25 cellular contexts compared by ENCODE assay signal in the genomic region with DNA sequence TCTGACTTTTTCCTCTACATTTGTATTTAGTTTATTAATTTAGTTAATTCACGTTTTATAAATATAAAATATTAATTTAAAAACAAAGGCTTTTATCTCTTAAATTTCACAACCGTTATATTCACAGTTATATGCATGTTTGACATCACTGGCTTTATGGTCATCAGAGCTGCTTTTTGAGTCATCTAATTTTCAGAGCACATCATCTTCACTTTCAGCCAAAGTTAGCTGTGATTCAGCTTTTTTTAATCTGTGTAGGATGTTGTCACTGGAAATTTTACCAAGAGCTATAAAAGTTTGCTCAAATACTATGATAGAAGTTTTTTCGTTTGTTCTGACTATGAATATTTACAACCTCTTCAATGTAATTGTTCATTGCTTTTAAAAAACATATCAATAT. TPM values are rescaled to one million over a fixed set of nuclear protein-coding genes. Genes with fewer than 3 reads are reported as not detected.
DNase-seq lines count a peak whose midpoint lies in the region; ATAC-seq and TF ChIP-seq lines count a peak whose summit lies in the region.
"Had no signal": no experiment of that assay in that cellular context is flagged by ENCODE, and none has a peak within 500 bp of the region (broad histone marks: within the 10 kb centered on the region; RNA-seq: fewer than 3 reads in every experiment).

No MANE protein-coding gene starts in this region.

- no peak for TF ChIP-seq CTCF in foreskin fibroblast (IDR thresholded peaks at IDR 0.05; ENCODE audit: low read depth, low read length)
- TF ChIP-seq CTCF in coronary artery (IDR thresholded peaks at IDR 0.05) = no peak
- TF ChIP-seq CTCF in upper lobe of left lung (IDR thresholded peaks at IDR 0.05) = no peak

- H3K27ac ChIP-seq in coronary artery (peak overlapping the region in 1 of 2 donors; percentile 19), upper lobe of left lung (no peak overlapping the region)
- H3K27ac ChIP-seq: hepatocyte, pancreas, right lobe of liver, VCaP had no signal

- H3K27ac Mint-ChIP-seq in activated T-helper 17 cell treated with anti-CD3 and anti-CD28 coated beads, Interleukin-2, amount 50 U/mL, for 72 hours = no peak overlapping the region
- H3K27ac Mint-ChIP-seq in activated T-helper 2 cell treated with anti-CD3 and anti-CD28 coated beads, Interferon-gamma antibody, Interleukin-2, Interleukin-4, amounts not matched to agents 10 μg/mL and 5 μg/mL and 100 μg/mL, durations not matched to agents 14 hours and 24 hours and 36 hours = no peak overlapping the region
- H3K27ac Mint-ChIP-seq: activated CD4-positive, alpha-beta memory T cell treated with anti-CD3 and anti-CD28 coated beads, Interleukin-2, amount 10 ng/mL, durations not matched to agents 7 days and 5 days; activated T-helper 1 cell treated with anti-CD3 and anti-CD28 coated beads, Interleukin-12 subunit alpha, Interleukin-12 subunit beta, Interleukin-2, Interleukin-4 antibody, amounts not matched to agents 30 ng/mL and 10 ng/mL and 1 ng/mL, durations not matched to agents 14 hours and 24 hours and 36 hours had no signal

- H3K36me3 ChIP-seq in upper lobe of left lung = peaks cover 0 to 36% (median 4%) of the 10 kb centered on the region in 4 donors

- no peaks in the 10 kb centered on the region for H3K27me3 ChIP-seq in upper lobe of left lung
- H3K27me3 ChIP-seq: hepatocyte, pancreas, right lobe of liver had no signal

- no peak for TF ChIP-seq POLR2A in upper lobe of left lung (IDR thresholded peaks at IDR 0.05)

- H3K4me3 ChIP-seq in foreskin fibroblast (ENCODE audit: low read depth in 1 of 2, low read length in 2 of 2) = no peak overlapping the region
- H3K4me3 ChIP-seq in coronary artery = no peak overlapping the region
- no peak overlapping the region for H3K4me3 ChIP-seq in upper lobe of left lung
- H3K4me3 ChIP-seq: HAP-1, hepatocyte, pancreas, right lobe of liver had no signal

- WGBS in upper lobe of left lung, 2 donors = 92% methylated on average over 3 of the region's 3 CpGs

- DNase-seq in AG08395 (ENCODE audit: low spot score) (peak; percentile 64), EH (ENCODE audit: low read depth) (peak; percentile 67), foreskin fibroblast (peak; percentile 47 to 73), coronary artery (ENCODE audit: low spot score) (no peak), upper lobe of left lung (no peak)
- no peak for DNase-seq in activated T-helper 2 cell treated with anti-CD3 and anti-CD28 coated beads, Interferon-gamma antibody, Interleukin-2, Interleukin-4, amounts not matched to agents 10 μg/mL and 5 μg/mL and 100 μg/mL, durations not matched to agents 14 hours and 24 hours and 36 hours (ENCODE audit: low spot score)
- DNase-seq: activated CD4-positive, alpha-beta memory T cell treated with anti-CD3 and anti-CD28 coated beads, Interleukin-2, amount 10 ng/mL, durations not matched to agents 7 days and 5 days; C1 segment of cervical spinal cord; cerebellar nuclear complex; effector memory CD4-positive, alpha-beta T cell; kidney; naive thymus-derived CD4-positive, alpha-beta T cell; NCI-H1417 treated with DMSO at 0.1 percent for 48 hours; NCI-H526; pancreas; right lobe of liver; stimulated activated naive CD4-positive, alpha-beta T cell treated with Interleukin-2 at 50 U/mL for 16 hours; trophoblast cell had no signal

- peaks cover 0 to 9% (median 7%) of the 10 kb centered on the region in 4 donors for H3K4me1 ChIP-seq in upper lobe of left lung
- H3K4me1 ChIP-seq: right lobe of liver had no signal

- peaks cover 18% of the 10 kb centered on the region for H3K4me1 Mint-ChIP-seq in activated T-helper 17 cell treated with anti-CD3 and anti-CD28 coated beads, Interleukin-2, amount 50 U/mL, for 72 hours
- peaks cover 18% of the 10 kb centered on the region for H3K4me1 Mint-ChIP-seq in activated T-helper 2 cell treated with anti-CD3 and anti-CD28 coated beads, Interferon-gamma antibody, Interleukin-2, Interleukin-4, amounts not matched to agents 10 μg/mL and 5 μg/mL and 100 μg/mL, durations not matched to agents 14 hours and 24 hours and 36 hours (ENCODE audit: low read depth)

- no peak overlapping the region for H3K4me3 Mint-ChIP-seq in activated T-helper 17 cell treated with anti-CD3 and anti-CD28 coated beads, Interleukin-2, amount 50 U/mL, for 72 hours
- H3K4me3 Mint-ChIP-seq in activated T-helper 2 cell treated with anti-CD3 and anti-CD28 coated beads, Interferon-gamma antibody, Interleukin-2, Interleukin-4, amounts not matched to agents 10 μg/mL and 5 μg/mL and 100 μg/mL, durations not matched to agents 14 hours and 24 hours and 36 hours (ENCODE audit: low read depth) = no peak overlapping the region
- H3K4me3 Mint-ChIP-seq: activated CD4-positive, alpha-beta memory T cell treated with anti-CD3 and anti-CD28 coated beads, Interleukin-2, amount 10 ng/mL, durations not matched to agents 7 days and 5 days; activated T-helper 1 cell treated with anti-CD3 and anti-CD28 coated beads, Interleukin-12 subunit alpha, Interleukin-12 subunit beta, Interleukin-2, Interleukin-4 antibody, amounts not matched to agents 30 ng/mL and 10 ng/mL and 1 ng/mL, durations not matched to agents 14 hours and 24 hours and 36 hours; naive thymus-derived CD4-positive, alpha-beta T cell had no signal

- H3K27me3 Mint-ChIP-seq in activated T-helper 17 cell treated with anti-CD3 and anti-CD28 coated beads, Interleukin-2, amount 50 U/mL, for 72 hours = no peaks in the 10 kb centered on the region
- H3K27me3 Mint-ChIP-seq in activated T-helper 2 cell treated with anti-CD3 and anti-CD28 coated beads, Interferon-gamma antibody, Interleukin-2, Interleukin-4, amounts not matched to agents 10 μg/mL and 5 μg/mL and 100 μg/mL, durations not matched to agents 14 hours and 24 hours and 36 hours (ENCODE audit: low read depth) = no peaks in the 10 kb centered on the region
- H3K27me3 Mint-ChIP-seq: activated CD4-positive, alpha-beta memory T cell treated with anti-CD3 and anti-CD28 coated beads, Interleukin-2, amount 10 ng/mL, durations not matched to agents 7 days and 5 days; naive thymus-derived CD4-positive, alpha-beta T cell had no signal

- H3K36me3 Mint-ChIP-seq in activated T-helper 17 cell treated with anti-CD3 and anti-CD28 coated beads, Interleukin-2, amount 50 U/mL, for 72 hours (ENCODE audit: low read depth) = peaks cover 52% of the 10 kb centered on the region
- peaks cover 42% of the 10 kb centered on the region for H3K36me3 Mint-ChIP-seq in activated T-helper 2 cell treated with anti-CD3 and anti-CD28 coated beads, Interferon-gamma antibody, Interleukin-2, Interleukin-4, amounts not matched to agents 10 μg/mL and 5 μg/mL and 100 μg/mL, durations not matched to agents 14 hours and 24 hours and 36 hours (ENCODE audit: low read depth)

- no peaks in the 10 kb centered on the region for H3K9me3 Mint-ChIP-seq in activated T-helper 17 cell treated with anti-CD3 and anti-CD28 coated beads, Interleukin-2, amount 50 U/mL, for 72 hours
- no peaks in the 10 kb centered on the region for H3K9me3 Mint-ChIP-seq in activated T-helper 2 cell treated with anti-CD3 and anti-CD28 coated beads, Interferon-gamma antibody, Interleukin-2, Interleukin-4, amounts not matched to agents 10 μg/mL and 5 μg/mL and 100 μg/mL, durations not matched to agents 14 hours and 24 hours and 36 hours
- H3K9me3 Mint-ChIP-seq: activated CD4-positive, alpha-beta memory T cell treated with anti-CD3 and anti-CD28 coated beads, Interleukin-2, amount 10 ng/mL, durations not matched to agents 7 days and 5 days; activated T-helper 1 cell treated with anti-CD3 and anti-CD28 coated beads, Interleukin-12 subunit alpha, Interleukin-12 subunit beta, Interleukin-2, Interleukin-4 antibody, amounts not matched to agents 30 ng/mL and 10 ng/mL and 1 ng/mL, durations not matched to agents 14 hours and 24 hours and 36 hours; naive thymus-derived CD4-positive, alpha-beta T cell had no signal

- ATAC-seq in activated T-helper 17 cell treated with anti-CD3 and anti-CD28 coated beads, Interleukin-2, amount 50 U/mL, for 72 hours (replicated peaks) = peak; percentile 63
- ATAC-seq in GM19023 (IDR thresholded peaks at IDR 0.05; ENCODE audit: unreplicated experiment) = no peak
- no peak for ATAC-seq in upper lobe of left lung (ENCODE audit: low FRiP score in 2 of 2)
- ATAC-seq: naive thymus-derived CD4-positive, alpha-beta T cell; pancreas; right lobe of liver; Right ventricle myocardium inferior had no signal

- intact Hi-C loops in activated T-helper 2 cell treated with anti-CD3 and anti-CD28 coated beads, Interferon-gamma antibody, Interleukin-2, Interleukin-4, amounts not matched to agents 10 μg/mL and 5 μg/mL and 100 μg/mL, durations not matched to agents 14 hours and 24 hours and 36 hours (cut with micrococcal nuclease) = no loop called here

- no peak for TF ChIP-seq EP300 in upper lobe of left lung (IDR thresholded peaks at IDR 0.05)

- H3K9me3 ChIP-seq in upper lobe of left lung = no peaks in the 10 kb centered on the region
- H3K9me3 ChIP-seq: HAP-1, pancreas, right lobe of liver had no signal

RNA-seq across cellular contexts. Expression of gene CDC37L1, which starts 12.4 kb away (rescaled TPM):
- total RNA-seq in activated T-helper 17 cell treated with anti-CD3 and anti-CD28 coated beads, Interleukin-2, amount 50 U/mL, for 72 hours = 10 to 100 TPM in 1 of 2 donors, 1 to 10 TPM in 1; 9.3 to 11.0 TPM
- 10 to 100 TPM in 5 of 6 donors, 1 to 10 TPM in 1; 8.1 to 38.8 (median 18.2) TPM for total RNA-seq in upper lobe of left lung
- total RNA-seq in activated T-helper 2 cell treated with anti-CD3 and anti-CD28 coated beads, Interferon-gamma antibody, Interleukin-2, Interleukin-4, amounts not matched to agents 10 μg/mL and 5 μg/mL and 100 μg/mL, durations not matched to agents 14 hours and 24 hours and 36 hours = 10.0 and 10.2 TPM in 2 replicates

RNA-seq across cellular contexts. Expression of gene SPATA6L, which starts 25.5 kb away (rescaled TPM):
- total RNA-seq in activated T-helper 17 cell treated with anti-CD3 and anti-CD28 coated beads, Interleukin-2, amount 50 U/mL, for 72 hours = 1 to 10 TPM in 1 of 2 donors, under 1 TPM in 1; 0.84 to 1.6 TPM
- 10 to 100 TPM in 3 of 6 donors, 1 to 10 TPM in 3; 7.4 to 38.4 (median 13.8) TPM for total RNA-seq in upper lobe of left lung
- 0.21 and 0.68 TPM in 2 replicates for total RNA-seq in activated T-helper 2 cell treated with anti-CD3 and anti-CD28 coated beads, Interferon-gamma antibody, Interleukin-2, Interleukin-4, amounts not matched to agents 10 μg/mL and 5 μg/mL and 100 μg/mL, durations not matched to agents 14 hours and 24 hours and 36 hours
- total RNA-seq: activated T-helper 1 cell treated with anti-CD3 and anti-CD28 coated beads, Interleukin-12 subunit alpha, Interleukin-12 subunit beta, Interleukin-2, Interleukin-4 antibody, amounts not matched to agents 30 ng/mL and 10 ng/mL and 1 ng/mL, durations not matched to agents 14 hours and 24 hours and 36 hours had no signal

RNA-seq across cellular contexts. Expression of gene PLPP6, which starts 29.7 kb away (rescaled TPM):
- total RNA-seq in activated T-helper 17 cell treated with anti-CD3 and anti-CD28 coated beads, Interleukin-2, amount 50 U/mL, for 72 hours = 1 to 10 TPM; 2.8 to 3.8 TPM
- 1 to 10 TPM; 2.1 to 7.6 (median 5.9) TPM for total RNA-seq in upper lobe of left lung
- 4.8 and 5.9 TPM in 2 replicates for total RNA-seq in activated T-helper 2 cell treated with anti-CD3 and anti-CD28 coated beads, Interferon-gamma antibody, Interleukin-2, Interleukin-4, amounts not matched to agents 10 μg/mL and 5 μg/mL and 100 μg/mL, durations not matched to agents 14 hours and 24 hours and 36 hours

RNA-seq across cellular contexts. Expression of gene AK3, which starts 49.2 kb away (rescaled TPM):
- 10 to 100 TPM; 28.5 to 31.2 TPM for total RNA-seq in activated T-helper 17 cell treated with anti-CD3 and anti-CD28 coated beads, Interleukin-2, amount 50 U/mL, for 72 hours
- total RNA-seq in upper lobe of left lung = 10 to 100 TPM; 33.2 to 81.2 (median 51.7) TPM
- total RNA-seq in activated T-helper 2 cell treated with anti-CD3 and anti-CD28 coated beads, Interferon-gamma antibody, Interleukin-2, Interleukin-4, amounts not matched to agents 10 μg/mL and 5 μg/mL and 100 μg/mL, durations not matched to agents 14 hours and 24 hours and 36 hours = 33.9 and 34.5 TPM in 2 replicates

Comparison
In these comparisons a context has a peak if more than half of its experiments do, and no peak if none do; other contexts are left out.
1. DNase-seq: peak in AG08395 (single experiment), EH (single experiment) and foreskin fibroblast (2 of 2); none in coronary artery (single experiment), upper lobe of left lung (0 of 2) and activated T-helper 2 cell treated with anti-CD3 and anti-CD28 coated beads, Interferon-gamma antibody, Interleukin-2, Interleukin-4, amounts not matched to agents 10 μg/mL and 5 μg/mL and 100 μg/mL, durations not matched to agents 14 hours and 24 hours and 36 hours (single experiment).